In the genomic region with DNA sequence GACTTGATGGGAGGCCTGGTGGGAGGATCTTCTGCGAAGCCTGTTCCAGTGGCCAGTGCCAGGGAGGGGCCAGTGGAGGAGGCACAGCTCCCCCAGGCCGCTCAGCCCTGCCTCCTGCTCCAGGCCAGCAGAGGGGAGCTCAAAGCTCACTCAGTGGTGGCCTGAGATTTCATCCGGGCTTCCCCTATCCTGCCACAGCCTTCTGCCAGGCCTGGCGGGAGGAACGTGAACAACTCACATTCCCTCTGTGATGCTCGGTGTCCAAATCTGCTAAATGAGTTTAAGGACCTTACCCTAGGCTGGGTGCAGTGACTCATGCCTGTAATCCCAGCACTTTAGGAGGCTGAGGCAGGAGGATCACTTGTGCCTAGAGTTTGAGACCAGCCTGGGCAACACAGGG, we compare ENCODE assay signal across 16 cellular contexts. TPM values are rescaled to one million over a fixed set of nuclear protein-coding genes. Genes with fewer than 3 reads are reported as not detected.
DNase-seq lines count a peak whose midpoint lies in the region; ATAC-seq and TF ChIP-seq lines count a peak whose summit lies in the region.
"Had no signal": no experiment of that assay in that cellular context is flagged by ENCODE, and none has a peak within 500 bp of the region (broad histone marks: within the 10 kb centered on the region; RNA-seq: fewer than 3 reads in every experiment).

No MANE protein-coding gene starts in this region.

- H3K9ac ChIP-seq in PC-3 (ENCODE audit: low read length) = no peak overlapping the region
- H3K9ac ChIP-seq: KMS-11 had no signal

- H3K9me3 ChIP-seq in AG04450 (ENCODE audit: control insufficient read depth, insufficient read depth, low read length) = no peaks in the 10 kb centered on the region; the same call in 1 of the 2 replicates
- H3K9me3 ChIP-seq in PC-3 (ENCODE audit: low read length) = no peaks in the 10 kb centered on the region

- CTCF ChIA-PET in AG04450 (lab: Charles Lee) = interaction anchor here (1.1 to 1.7 kb wide), 3 partner anchors 9 to 255 kb away, joined by 3 to 4 read pairs (median 3); no protein-coding TSS in a partner anchor
- CTCF ChIA-PET in PC-3 (lab: Charles Lee) = no interaction called here

- H3K36me3 Mint-ChIP-seq in stimulated activated effector memory CD8-positive, alpha-beta T cell treated with anti-CD3 and anti-CD28 coated beads, Interleukin-12 subunit alpha, Interleukin-12 subunit beta, amount 100 ng/mL, for 72 hours = no peaks in the 10 kb centered on the region

- H3K4me1 Mint-ChIP-seq in stimulated activated effector memory CD8-positive, alpha-beta T cell treated with anti-CD3 and anti-CD28 coated beads, Interleukin-12 subunit alpha, Interleukin-12 subunit beta, amount 100 ng/mL, for 72 hours = peaks cover 5% of the 10 kb centered on the region

- H2AFZ ChIP-seq in PC-3 (ENCODE audit: low read length) = no peak overlapping the region

- no peaks in the 10 kb centered on the region for H3K9me2 ChIP-seq in PC-3 (replicated peaks; ENCODE audit: low read length)

- DNase-seq in AG04450 (ENCODE audit: low read depth, low spot score) = no peak
- DNase-seq in PC-3 = no peak
- peak; percentile 24 for DNase-seq in glomerular visceral epithelial cell (ENCODE audit: extremely low spot score)
- DNase-seq in SIG-M5 treated with dmso at 0.1 percent for 504 hours (lab: John Stamatoyannopoulos, UW; ENCODE audit: unreplicated experiment) = no peak
- no peak for DNase-seq in stimulated activated effector memory CD8-positive, alpha-beta T cell treated with anti-CD3 and anti-CD28 coated beads, Interleukin-12 subunit alpha, Interleukin-12 subunit beta, amount 100 ng/mL, for 72 hours (ENCODE audit: low spot score in 2 of 2)
- DNase-seq in NOMO-1 (lab: John Stamatoyannopoulos, UW; ENCODE audit: unreplicated experiment in 2 of 2) = no peak
- DNase-seq: activated gamma-delta T cell; AML-193; effector CD8-positive, alpha-beta T cell; NCI-H1694 treated with DMSO at 0.1 percent for 48 hours; NCI-H69; right cardiac atrium; stimulated activated CD4-positive, alpha-beta T cell treated with anti-CD3 and anti-CD28 coated beads, Interleukin-4, amount 100 ng/mL, for 24 hours; stimulated activated naive CD4-positive, alpha-beta T cell treated with Interleukin-2 at 50 U/mL for 16 hours had no signal

- no TSS peak for BruUV-seq in PC-3 (replicated peaks; lab: Mats Ljungman, UMichigan)

- ATAC-seq in PC-3 = 0 out of 2 replicates have a peak, but pooled peaks have one; percentile 13
- no peak for ATAC-seq in stimulated activated effector memory CD8-positive, alpha-beta T cell treated with anti-CD3 and anti-CD28 coated beads, Interleukin-12 subunit alpha, Interleukin-12 subunit beta, amount 100 ng/mL, for 72 hours
- ATAC-seq: right cardiac atrium had no signal

- no peak overlapping the region for H3K4me2 ChIP-seq in PC-3 (ENCODE audit: low read length)
- H3K4me2 ChIP-seq: KMS-11 had no signal

- H3K9me3 Mint-ChIP-seq in stimulated activated effector memory CD8-positive, alpha-beta T cell treated with anti-CD3 and anti-CD28 coated beads, Interleukin-12 subunit alpha, Interleukin-12 subunit beta, amount 100 ng/mL, for 72 hours = no peaks in the 10 kb centered on the region

- no peaks in the 10 kb centered on the region for H3F3A ChIP-seq in PC-3 (ENCODE audit: low read length, unreplicated experiment)

- intact Hi-C loops in PC-3 (cut with micrococcal nuclease) = no loop called here

- no peak overlapping the region for H3K27ac Mint-ChIP-seq in stimulated activated effector memory CD8-positive, alpha-beta T cell treated with anti-CD3 and anti-CD28 coated beads, Interleukin-12 subunit alpha, Interleukin-12 subunit beta, amount 100 ng/mL, for 72 hours

- H3K27me3 ChIP-seq in AG04450 (ENCODE audit: control insufficient read depth, insufficient read depth, low read length) (peaks cover 3% of the 10 kb centered on the region), PC-3 (ENCODE audit: low read length) (no peaks in the 10 kb centered on the region)

- no peak overlapping the region for H3K4me3 Mint-ChIP-seq in stimulated activated effector memory CD8-positive, alpha-beta T cell treated with anti-CD3 and anti-CD28 coated beads, Interleukin-12 subunit alpha, Interleukin-12 subunit beta, amount 100 ng/mL, for 72 hours

- H3K36me3 ChIP-seq in PC-3 (ENCODE audit: low read depth, low read length) = no peaks in the 10 kb centered on the region

- peak; percentile 28; the same call in 1 of the 2 replicates for TF ChIP-seq CTCF in AG04450 (IDR thresholded peaks at IDR 0.05; ENCODE audit: low read depth, low read length)
- no peak for TF ChIP-seq CTCF in PC-3 (conservative IDR thresholded peaks at IDR 0.05; ENCODE audit: low read depth, low read length)

- no peaks in the 10 kb centered on the region for H4K20me1 ChIP-seq in PC-3 (ENCODE audit: low read length)

- H3K4me1 ChIP-seq in PC-3 (ENCODE audit: insufficient read depth, low read length) = no peaks in the 10 kb centered on the region

- no peak overlapping the region for H3K27ac ChIP-seq in AG04450 (ENCODE audit: low read depth, low read length)
- H3K27ac ChIP-seq in PC-3 (ENCODE audit: low read length) = no peak overlapping the region
- H3K27ac ChIP-seq: KMS-11 had no signal

- no peaks in the 10 kb centered on the region for H3K79me2 ChIP-seq in PC-3 (ENCODE audit: low read length)

- POLR2A ChIA-PET in AG04450 (lab: Yijun Ruan, JAX) = interaction anchor here (0.5 to 0.8 kb wide), 2 partner anchors 213 to 263 kb away, joined by 3 to 5 read pairs; no protein-coding TSS in a partner anchor
- POLR2A ChIA-PET in PC-3 (lab: Charles Lee; ENCODE audit: unreplicated experiment) = no interaction called here

- H3K4me3 ChIP-seq in AG04450 (ENCODE audit: low read depth, low read length) (no peak overlapping the region), PC-3 (ENCODE audit: low read length) (no peak overlapping the region)

RNA-seq across cellular contexts. Expression of a gene that starts 3.3 kb away (rescaled TPM):
- polyA plus RNA-seq in AG04450 (2011; rRNA removed) = 0.17 and 0.21 TPM in 2 replicates
- not detected in 2 replicates for polyA minus RNA-seq in AG04450 (2011; rRNA and poly(A)+ RNA removed)
- not detected in 2 replicates for total RNA-seq in PC-3 (2014; rRNA removed)
- total RNA-seq: glomerular endothelial cell had no signal

RNA-seq across cellular contexts. Expression of a gene that starts 25.0 kb away (rescaled TPM):
- not detected in 2 replicates for polyA plus RNA-seq in AG04450 (2011; rRNA removed)
- polyA minus RNA-seq in AG04450 (2011; rRNA and poly(A)+ RNA removed) = 0.17 TPM in 1 of 2 replicates, not detected in the other
- not detected in 2 replicates for total RNA-seq in PC-3 (2014; rRNA removed)
- total RNA-seq: glomerular endothelial cell had no signal

RNA-seq across cellular contexts. Expression of a gene that starts 26.6 kb away (rescaled TPM):
- 0.20 and 0.32 TPM in 2 replicates for polyA plus RNA-seq in AG04450 (2011; rRNA removed)
- 0.22 and 0.64 TPM in 2 replicates for polyA minus RNA-seq in AG04450 (2011; rRNA and poly(A)+ RNA removed)
- total RNA-seq in PC-3 (2014; rRNA removed) = 7.7 and 9.8 TPM in 2 replicates

RNA-seq across cellular contexts. Expression of a gene that starts 29.0 kb away (rescaled TPM):
- polyA plus RNA-seq in AG04450 (2011; rRNA removed) = 3.5 and 5.5 TPM in 2 replicates
- polyA minus RNA-seq in AG04450 (2011; rRNA and poly(A)+ RNA removed) = 3.0 and 4.3 TPM in 2 replicates
- total RNA-seq in PC-3 (2014; rRNA removed) = not detected in 2 replicates
- total RNA-seq: glomerular endothelial cell had no signal

RNA-seq across cellular contexts. Expression of a gene that starts 42.8 kb away (rescaled TPM):
- polyA plus RNA-seq in AG04450 (2011; rRNA removed) = not detected in 2 replicates
- polyA minus RNA-seq in AG04450 (2011; rRNA and poly(A)+ RNA removed) = not detected in 2 replicates
- total RNA-seq in PC-3 (2014; rRNA removed) = not detected in 2 replicates
- total RNA-seq: glomerular endothelial cell had no signal
